8 cellular contexts compared by ENCODE assay signal in genomic region chr2:119758881-119759450, GRCh38. TPM values are rescaled to one million over a fixed set of nuclear protein-coding genes. Genes with fewer than 3 reads are reported as not detected.
DNase-seq lines count a peak whose midpoint lies in the region; ATAC-seq and TF ChIP-seq lines count a peak whose summit lies in the region.

No MANE protein-coding gene starts in this region.

- peak overlapping the region; percentile 81 for H3K4me3 Mint-ChIP-seq in MCF 10A (ENCODE audit: unreplicated experiment)

- H3K9me3 ChIP-seq in heart left ventricle (no peaks in the 10 kb centered on the region), mesodermal cell (ENCODE audit: control insufficient read depth, low read length) (no peaks in the 10 kb centered on the region)

- H3K27me3 Mint-ChIP-seq in MCF 10A (ENCODE audit: insufficient read depth, unreplicated experiment) = no peaks in the 10 kb centered on the region

- peak overlapping the region; percentile 62 to 95 (median 86) for H3K4me3 ChIP-seq in heart left ventricle
- peak overlapping the region; percentile 93 for H3K4me3 ChIP-seq in mesodermal cell (ENCODE audit: extremely low read depth, insufficient read depth, low read length, poor library complexity, severe bottlenecking)
- peak overlapping the region; percentile 81 for H3K4me3 ChIP-seq in urinary bladder (ENCODE audit: low read depth, low read length)

- no peak for DNase-seq in heart left ventricle
- DNase-seq in cardiac septum (ENCODE audit: low spot score) = no peak
- no peak for DNase-seq in MCF 10A (ENCODE audit: unreplicated experiment)
- DNase-seq in HT-29 (ENCODE audit: low spot score) = no peak

- H3K27ac ChIP-seq in heart left ventricle = peak overlapping the region; percentile 87 to 98 (median 96)
- no peak overlapping the region for H3K27ac ChIP-seq in mesodermal cell (ENCODE audit: low read depth, low read length, severe bottlenecking)
- peak overlapping the region; percentile 13 for H3K27ac ChIP-seq in urinary bladder (ENCODE audit: low read depth)

- TF ChIP-seq POLR2A in heart left ventricle (IDR thresholded peaks at IDR 0.05) = no peak

- intact Hi-C loops in heart left ventricle (cut with DNase I) = loop anchor here in 6 of 10 donors (5.0 to 10.0 kb wide), 7 partner anchors 54 to 556 kb away; no protein-coding TSS in a partner anchor
- intact Hi-C loops in cardiac septum (cut with DNase I) = loop anchor here (5.0 kb wide), 2 partner anchors 253 to 413 kb away; partner anchors contain the start of gene EPB41L5
- intact Hi-C loops in MCF 10A (cut with micrococcal nuclease) = loop anchor here (2.0 kb wide), 1 partner anchor 56 kb away; no protein-coding TSS in a partner anchor

- H3K36me3 ChIP-seq in heart left ventricle = no peaks in the 10 kb centered on the region
- no peaks in the 10 kb centered on the region for H3K36me3 ChIP-seq in mesodermal cell (ENCODE audit: control insufficient read depth, insufficient read depth, low read length)
- no peaks in the 10 kb centered on the region for H3K36me3 ChIP-seq in urinary bladder (ENCODE audit: insufficient read depth)

- no peaks in the 10 kb centered on the region for H3K27me3 ChIP-seq in heart left ventricle

- ATAC-seq in heart left ventricle (no peak), HG03442 (IDR thresholded peaks at IDR 0.05; ENCODE audit: unreplicated experiment) (no peak), HG03520 (IDR thresholded peaks at IDR 0.05; ENCODE audit: unreplicated experiment) (no peak)

- peaks cover 41% of the 10 kb centered on the region for H3K4me1 Mint-ChIP-seq in MCF 10A (ENCODE audit: insufficient read depth, unreplicated experiment)

- TSS peak; percentile 77 for BruUV-seq in MCF 10A (replicated peaks; lab: Mats Ljungman, UMichigan)

- WGBS in heart left ventricle, 4 donors = 40 to 44% (median 42%) methylated on average over 13 of the region's 13 CpGs
- WGBS in mesodermal cell (ENCODE audit: insufficient coverage in 2 of 2), 2 experiments = 64% methylated on average over 4 to 5 of the region's 13 CpGs
- 31% methylated on average over 13 of the region's 13 CpGs for WGBS in urinary bladder

- H3K4me1 ChIP-seq in heart left ventricle (peaks cover 0 to 46% (median 32%) of the 10 kb centered on the region in 12 donors), mesodermal cell (ENCODE audit: control insufficient read depth, insufficient read depth, low read length, poor library complexity, severe bottlenecking) (peaks cover 4% of the 10 kb centered on the region), urinary bladder (ENCODE audit: insufficient read depth) (no peaks in the 10 kb centered on the region)

- H3K27ac Mint-ChIP-seq in MCF 10A (ENCODE audit: low read depth, unreplicated experiment) = peak overlapping the region; percentile 68

- peaks cover 6% of the 10 kb centered on the region for H3K36me3 Mint-ChIP-seq in MCF 10A (ENCODE audit: insufficient read depth, unreplicated experiment)

- CTCF ChIA-PET in MCF 10A (lab: Yijun Ruan, JAX) = interaction anchor here (0.5 to 1.0 kb wide), 3 partner anchors 12 to 70 kb away, joined by 3 read pairs; no protein-coding TSS in a partner anchor

- TF ChIP-seq CTCF in heart left ventricle (IDR thresholded peaks at IDR 0.05) (no peak), MCF 10A (IDR thresholded peaks at IDR 0.05; ENCODE audit: unreplicated experiment) (no peak)

- H3K9me3 Mint-ChIP-seq in MCF 10A (ENCODE audit: unreplicated experiment) = no peaks in the 10 kb centered on the region

- POLR2A ChIA-PET in MCF 10A (lab: Yijun Ruan, JAX) = interaction anchor here (0.9 to 4.9 kb wide), 7 partner anchors 11 to 80 kb away, joined by 3 to 26 read pairs (median 7); partner anchors contain the start of gene TMEM177

RNA-seq across cellular contexts. Expression of gene PTPN4, which starts 0.8 kb away (rescaled TPM):
- total RNA-seq in heart left ventricle (10 to 100 TPM; 21.2 to 49.0 (median 43.6) TPM), cardiac septum (35.7 TPM), MCF 10A (2022) (21.1 and 27.2 TPM in 2 replicates), urinary bladder (58.1 TPM)
- polyA plus RNA-seq in heart left ventricle (1 to 10 TPM; 3.6 to 4.7 TPM), urinary bladder (4.8 TPM)
- polyA plus RNA-seq in mesodermal cell (2013, experiment 1 of 2) = 32.0 TPM
- 27.1 TPM for polyA plus RNA-seq in mesodermal cell (2013, experiment 2 of 2)
- total RNA-seq in HT-29 (2014; rRNA removed; shearing (Covaris generic)) = 45.4 and 69.3 TPM in 2 replicates
